Comparison of ENCODE assay signal across 8 cellular contexts in the genomic region with DNA sequence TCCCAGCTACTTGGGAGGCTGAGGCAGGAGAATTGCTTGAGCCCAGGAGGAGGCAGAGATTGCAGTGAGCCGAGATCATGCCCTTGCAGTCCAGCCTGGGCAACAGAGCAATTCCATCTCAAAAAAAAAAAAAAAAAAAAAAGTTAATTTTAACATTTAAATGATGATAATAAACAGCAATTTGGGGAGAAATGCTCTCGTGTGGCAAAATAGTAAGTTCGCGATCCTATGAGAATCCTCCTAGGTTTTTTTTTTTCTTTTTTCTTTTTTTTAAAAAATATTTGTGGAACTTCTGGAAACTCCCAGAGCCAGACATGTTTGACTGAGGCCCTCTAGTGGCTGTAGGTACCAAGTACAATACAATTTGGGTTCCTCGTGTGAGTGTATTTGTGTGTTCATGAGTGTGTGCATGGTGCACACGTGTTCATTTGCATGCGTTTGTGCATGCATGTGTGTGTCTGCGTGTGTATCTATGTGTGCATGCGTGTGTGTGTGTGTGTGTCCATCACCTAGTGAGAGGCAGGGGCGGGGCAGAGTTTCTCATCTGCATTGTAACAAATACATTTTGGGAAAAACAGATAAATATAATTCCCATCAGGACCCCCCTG. TPM values are rescaled to one million over a fixed set of nuclear protein-coding genes. Genes with fewer than 3 reads are reported as not detected.
DNase-seq lines count a peak whose midpoint lies in the region; ATAC-seq, FAIRE-seq and TF ChIP-seq lines count a peak whose summit lies in the region.

No MANE protein-coding gene starts in this region.

- H3K4me1 ChIP-seq in endothelial cell of umbilical vein (ENCODE audit: control insufficient read depth, extremely low read depth, insufficient read depth, low read length) (no peaks in the 10 kb centered on the region), mucosa of descending colon (ENCODE audit: low read depth) (peaks cover 13% of the 10 kb centered on the region)

- no peak overlapping the region for H3K9ac ChIP-seq in endothelial cell of umbilical vein (replicated peaks; ENCODE audit: extremely low read depth, insufficient read depth, low read length)

- BruUV-seq in endothelial cell of umbilical vein (replicated peaks; lab: Mats Ljungman, UMichigan), result no TSS peak

- dilution Hi-C loops in endothelial cell of umbilical vein (cut with MboI; ENCODE audit: extremely low pct_ligation_motif_present, low sequenced_read_pairs), result no loop called here

- H3K27ac ChIP-seq in WERI-Rb-1 (no peak overlapping the region), endothelial cell of umbilical vein (ENCODE audit: insufficient read depth, low read depth, low read length) (no peak overlapping the region)

- ATAC-seq in mucosa of descending colon (peak; percentile 66), GM19023 (IDR thresholded peaks at IDR 0.05; ENCODE audit: unreplicated experiment) (no peak), GM18867 (IDR thresholded peaks at IDR 0.05; ENCODE audit: unreplicated experiment) (no peak)

- no peak overlapping the region for H2AFZ ChIP-seq in endothelial cell of umbilical vein (ENCODE audit: low read depth, low read length)

- peak; percentile 85 for FAIRE-seq in endothelial cell of umbilical vein (lab: Jason Lieb, UNC)

- no peaks in the 10 kb centered on the region for H3K79me2 ChIP-seq in endothelial cell of umbilical vein (ENCODE audit: control insufficient read depth, insufficient read depth, low read length)

- H3K4me3 ChIP-seq in AG10803 (ENCODE audit: low read length) (no peak overlapping the region), GM12865 (ENCODE audit: low read depth, low read length) (no peak overlapping the region), WERI-Rb-1 (ENCODE audit: low read depth, low read length) (no peak overlapping the region), endothelial cell of umbilical vein (replicated peaks in 1 of 3; ENCODE audit: insufficient read depth in 1 of 3, low read depth in 1 of 3, low read length in 3 of 3) (no peak overlapping the region), mucosa of descending colon (no peak overlapping the region)

- no peak for TF ChIP-seq POLR2A in endothelial cell of umbilical vein (IDR thresholded peaks at IDR 0.05; ENCODE audit: low read depth, low read length)

- TF ChIP-seq CTCF in AG10803 (conservative IDR thresholded peaks at IDR 0.05; ENCODE audit: low read length), result peak; percentile 80
- TF ChIP-seq CTCF in GM12865 (IDR thresholded peaks at IDR 0.05; ENCODE audit: insufficient read depth, low read depth, low read length, missing control alignments), result peak; percentile 78
- TF ChIP-seq CTCF in WERI-Rb-1 (IDR thresholded peaks at IDR 0.05; ENCODE audit: low read depth, low read length), result peak; percentile 82
- peak; percentile 60 to 67 for TF ChIP-seq CTCF in endothelial cell of umbilical vein (IDR thresholded peaks at IDR 0.05; ENCODE audit: extremely low read depth in 1 of 2, insufficient read depth in 1 of 2, low read depth in 1 of 2, low read length in 2 of 2)
- peak; percentile 53 for TF ChIP-seq CTCF in mucosa of descending colon (IDR thresholded peaks at IDR 0.05)

- H3K9me3 ChIP-seq in WERI-Rb-1 (ENCODE audit: severe bottlenecking), result peaks cover 13% of the 10 kb centered on the region
- H3K9me3 ChIP-seq in endothelial cell of umbilical vein (replicated peaks; ENCODE audit: control insufficient read depth, insufficient read depth, low read length), result no peaks in the 10 kb centered on the region
- no peaks in the 10 kb centered on the region for H3K9me3 ChIP-seq in mucosa of descending colon

- intact Hi-C loops in endothelial cell of umbilical vein (cut with micrococcal nuclease), result loop anchor here (1.0 to 10.0 kb wide), 4 partner anchors 116 to 234 kb away; partner anchors contain the start of genes PLEKHJ1 and SF3A2
- intact Hi-C loops in mucosa of descending colon (cut with DNase I, micrococcal nuclease), result no loop called here

- POLR2A ChIA-PET in endothelial cell of umbilical vein (lab: Charles Lee), result no interaction called here

- no peak overlapping the region for H3K4me2 ChIP-seq in endothelial cell of umbilical vein (ENCODE audit: insufficient read depth, low read length)

- DNase-seq in AG10803 (ENCODE audit: low read depth) (peak; percentile 77), GM12865 (ENCODE audit: low read depth) (peak; percentile 83), NCI-H2029 (lab: John Stamatoyannopoulos, UW) (peak; percentile 56), WERI-Rb-1 (peak; percentile 41), endothelial cell of umbilical vein (ENCODE audit: low read depth, low spot score) (peak; percentile 73), mucosa of descending colon (peak in 1 of 3 donors; percentile 64)

- H3K36me3 ChIP-seq in WERI-Rb-1 (no peaks in the 10 kb centered on the region), endothelial cell of umbilical vein (ENCODE audit: control insufficient read depth in 2 of 2, extremely low read depth in 1 of 2, insufficient read depth in 2 of 2, low read length in 2 of 2) (no peaks in the 10 kb centered on the region), mucosa of descending colon (ENCODE audit: low read depth) (no peaks in the 10 kb centered on the region)

- no peaks in the 10 kb centered on the region for H3K27me3 ChIP-seq in WERI-Rb-1 (ENCODE audit: insufficient read depth, low read depth, severe bottlenecking)
- peaks cover 3 to 4% of the 10 kb centered on the region in 2 experiments for H3K27me3 ChIP-seq in endothelial cell of umbilical vein (ENCODE audit: control insufficient read depth in 2 of 2, insufficient read depth in 2 of 2, low read length in 2 of 2)

- no peaks in the 10 kb centered on the region for H4K20me1 ChIP-seq in endothelial cell of umbilical vein (replicated peaks; ENCODE audit: control insufficient read depth, extremely low read depth, insufficient read depth, low read length)

- H3K9me1 ChIP-seq in endothelial cell of umbilical vein (replicated peaks; ENCODE audit: control insufficient read depth, extremely low read depth, insufficient read depth, low read length), result no peaks in the 10 kb centered on the region

- CTCF ChIA-PET in endothelial cell of umbilical vein (lab: Charles Lee), result interaction anchor here (0.7 to 1.8 kb wide), 10 partner anchors 10 to 235 kb away, joined by 3 to 12 read pairs (median 4); no protein-coding TSS in a partner anchor

TF ChIP-seq in endothelial cell of umbilical vein, 7 proteins besides CTCF, POLR2A, EP300 and RAD21:
- no peak for TF ChIP-seq EZH2 (IDR thresholded peaks at IDR 0.05; ENCODE audit: borderline replicate concordance, low read depth, low read length, severe bottlenecking)
- TF ChIP-seq, protein P1, sequence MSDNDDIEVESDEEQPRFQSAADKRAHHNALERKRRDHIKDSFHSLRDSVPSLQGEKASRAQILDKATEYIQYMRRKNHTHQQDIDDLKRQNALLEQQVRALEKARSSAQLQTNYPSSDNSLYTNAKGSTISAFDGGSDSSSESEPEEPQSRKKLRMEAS (IDR thresholded peaks at IDR 0.05; ENCODE audit: insufficient read depth, insufficient read length), result peak; percentile 83
TF ChIP-seq in endothelial cell of umbilical vein: peak in this region for 1.

RNA-seq across cellular contexts. Expression of gene TMPRSS9, which starts 31.2 kb away (rescaled TPM):
- total RNA-seq in endothelial cell of umbilical vein, result not detected in 2 replicates
- polyA plus RNA-seq in endothelial cell of umbilical vein, result not detected in 2 replicates
- not detected in 2 replicates for polyA plus RNA-seq in endothelial cell of umbilical vein (2011; cell fraction: cytosol; rRNA removed)
- polyA plus RNA-seq in endothelial cell of umbilical vein (2011; cell fraction: nucleus; rRNA removed), result not detected in 2 replicates
- 0.08 TPM in 2 replicates for polyA plus RNA-seq in endothelial cell of umbilical vein (2012)
- polyA minus RNA-seq in endothelial cell of umbilical vein, result not detected in 2 replicates
- not detected for polyA minus RNA-seq in endothelial cell of umbilical vein (2011; cell fraction: cytosol; rRNA and poly(A)+ RNA removed)
- not detected in 2 replicates for polyA minus RNA-seq in endothelial cell of umbilical vein (2011; cell fraction: nucleus; rRNA and poly(A)+ RNA removed)
- total RNA-seq in mucosa of descending colon, result under 1 TPM in 2 of 3 donors, not detected in 1; 0.17 to 0.41 TPM

RNA-seq across cellular contexts. Expression of gene TIMM13, which starts 36.2 kb away (rescaled TPM):
- total RNA-seq in endothelial cell of umbilical vein (148 and 160 TPM in 2 replicates), mucosa of descending colon (100 to 1,000 TPM in 2 of 3 donors, 10 to 100 TPM in 1; 75.4 to 130 (median 104) TPM)
- polyA plus RNA-seq in endothelial cell of umbilical vein, result 154 and 217 TPM in 2 replicates
- 66.4 and 92.1 TPM in 2 replicates for polyA plus RNA-seq in endothelial cell of umbilical vein (2011; cell fraction: cytosol; rRNA removed)
- 25.2 and 31.1 TPM in 2 replicates for polyA plus RNA-seq in endothelial cell of umbilical vein (2011; cell fraction: nucleus; rRNA removed)
- polyA plus RNA-seq in endothelial cell of umbilical vein (2012), result 78.7 and 130 TPM in 2 replicates
- 17.0 and 23.7 TPM in 2 replicates for polyA minus RNA-seq in endothelial cell of umbilical vein
- 63.0 TPM for polyA minus RNA-seq in endothelial cell of umbilical vein (2011; cell fraction: cytosol; rRNA and poly(A)+ RNA removed)
- polyA minus RNA-seq in endothelial cell of umbilical vein (2011; cell fraction: nucleus; rRNA and poly(A)+ RNA removed), result 9.9 and 17.0 TPM in 2 replicates
